Comparison of ENCODE assay signal across 33 cellular contexts in the genomic region with DNA sequence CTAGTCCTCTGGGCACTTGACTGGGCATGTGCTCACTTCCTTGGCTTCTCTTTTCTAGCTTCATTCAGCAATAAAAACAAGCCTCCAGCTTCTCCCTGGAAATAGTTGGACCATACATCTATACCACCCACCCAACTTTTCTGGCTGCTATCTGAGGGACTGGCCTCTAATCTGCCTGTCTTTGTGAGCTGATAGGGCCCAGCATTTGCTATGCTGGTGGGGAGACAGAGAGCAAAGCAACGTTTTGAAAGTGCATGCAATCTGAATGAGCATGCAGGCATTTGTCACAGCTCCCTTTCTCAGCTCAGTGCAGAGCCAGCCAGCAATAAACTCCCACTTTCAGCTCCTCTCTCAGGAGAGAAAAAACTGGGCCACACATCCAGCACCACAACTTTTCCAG.
"Had no signal": no experiment of that assay in that cellular context is flagged by ENCODE, and none has a peak within 500 bp of the region (broad histone marks: within the 10 kb centered on the region; RNA-seq: fewer than 3 reads in every experiment).

No MANE protein-coding gene starts in this region.

- H3K27ac ChIP-seq: adrenal gland, ascending aorta, body of pancreas, brain microvascular endothelial cell, cardiac muscle cell had no signal

- H3K36me3 ChIP-seq: adrenal gland, ascending aorta, brain microvascular endothelial cell had no signal

- H3K9me3 ChIP-seq: body of pancreas had no signal

- ATAC-seq: activated naive CD4-positive, alpha-beta T cell treated with anti-CD3 and anti-CD28 coated beads, Interleukin-2, amount 50 U/mL, for 72 hours; activated naive CD8-positive, alpha-beta T cell treated with anti-CD3 and anti-CD28 coated beads, Interleukin-2, amount 50 U/mL, for 24 hours; activated T-cell treated with anti-CD3 and anti-CD28 coated beads, Interleukin-2, amount 50 U/mL, for 4 hours; activated T-cell treated with anti-CD3 and anti-CD28 coated beads, Interleukin-2, amount 50 U/mL, for 72 hours; activated T-helper 17 cell treated with anti-CD3 and anti-CD28 coated beads, Interleukin-2, amount 50 U/mL, for 72 hours; body of pancreas had no signal

- FAIRE-seq: astrocyte, bronchial epithelial cell had no signal

- DNase-seq: activated effector memory CD4-positive, alpha-beta T cell treated with anti-CD3 and anti-CD28 coated beads, Interleukin-2, amount 50 U/mL, for 16 hours; activated effector memory CD4-positive, alpha-beta T cell treated with Interleukin-2 at 50 U/mL for 16 hours; activated gamma-delta T cell; activated gamma-delta T cell treated with Interleukin-2 at 50 U/mL for 16 hours; activated naive CD4-positive, alpha-beta T cell; activated naive CD4-positive, alpha-beta T cell treated with anti-CD3 and anti-CD28 coated beads for 36 hours; activated naive CD4-positive, alpha-beta T cell treated with anti-CD3 and anti-CD28 coated beads, Interleukin-2, amount 10 ng/mL, durations not matched to agents 7 days and 5 days; activated naive CD4-positive, alpha-beta T cell treated with anti-CD3 and anti-CD28 coated beads, Interleukin-2, amount 50 U/mL, for 16 hours; activated naive CD4-positive, alpha-beta T cell treated with Interleukin-2 at 50 U/mL for 16 hours; activated naive CD8-positive, alpha-beta T cell treated with anti-CD3 and anti-CD28 coated beads for 36 hours; activated naive CD8-positive, alpha-beta T cell treated with anti-CD3 and anti-CD28 coated beads, Interleukin-2, amount 10 ng/mL, durations not matched to agents 7 days and 5 days; activated naive CD8-positive, alpha-beta T cell treated with anti-CD3 and anti-CD28 coated beads, Interleukin-2, amount 50 U/mL, for 24 hours; activated T-cell treated with anti-CD3 and anti-CD28 coated beads, Interleukin-2, amount 50 U/mL, for 1 hour; activated T-cell treated with anti-CD3 and anti-CD28 coated beads, Interleukin-2, amount 50 U/mL, for 24 hours; activated T-cell treated with anti-CD3 and anti-CD28 coated beads, Interleukin-2, amount 50 U/mL, for 4 hours; activated T-cell treated with anti-CD3 and anti-CD28 coated beads, Interleukin-2, amount 50 U/mL, for 48 hours; activated T-cell treated with anti-CD3 and anti-CD28 coated beads, Interleukin-2, amount 50 U/mL, for 72 hours; adrenal gland; amniotic stem cell; amygdala; anterior cingulate cortex; aorta; body of pancreas; brain microvascular endothelial cell; caudate nucleus; central memory CD4-positive, alpha-beta T cell; cerebellar nuclear complex had no signal

- H3K4me1 ChIP-seq: adrenal gland, ascending aorta, body of pancreas had no signal

- H3K4me3 ChIP-seq: adrenal gland, ascending aorta, body of pancreas, cardiac muscle cell had no signal

- H3K27me3 ChIP-seq: adrenal gland, ascending aorta, body of pancreas, brain microvascular endothelial cell, cardiac muscle cell had no signal
